Comparison of ENCODE assay signal across 21 cellular contexts in genomic region chr9:3292311-3292710, GRCh38.
"Had no signal": no experiment of that assay in that cellular context is flagged by ENCODE, and none has a peak within 500 bp of the region (broad histone marks: within the 10 kb centered on the region; RNA-seq: fewer than 3 reads in every experiment).

No MANE protein-coding gene starts in this region.

- H3K36me3 ChIP-seq: ovary, prostate gland had no signal

- DNase-seq: activated CD4-positive, alpha-beta T cell treated with anti-CD3 and anti-CD28 coated beads for 1 hour; activated CD4-positive, alpha-beta T cell treated with anti-CD3 and anti-CD28 coated beads, Interleukin-2, amount 50 U/mL, for 1 hour; activated CD8-positive, alpha-beta T cell treated with anti-CD3 and anti-CD28 coated beads, Interleukin-2, amount 10 ng/mL, durations not matched to agents 7 days and 5 days; activated gamma-delta T cell treated with Interleukin-2 at 50 U/mL for 16 hours; activated T-cell treated with anti-CD3 and anti-CD28 coated beads, Interleukin-2, amount 50 U/mL, for 1 hour; aorta; central memory CD4-positive, alpha-beta T cell; foreskin melanocyte; immature natural killer cell; kidney glomerular epithelial cell; left lung; naive thymus-derived CD8-positive, alpha-beta T cell; ovary; stimulated activated CD4-positive, alpha-beta T cell treated with anti-CD3 and anti-CD28 coated beads, Interleukin-4, amount 100 ng/mL, for 24 hours; stimulated activated naive CD4-positive, alpha-beta T cell treated with Interleukin-2 at 50 U/mL for 16 hours; T-helper 1 cell; upper lobe of left lung had no signal

- H3K4me2 ChIP-seq: neural progenitor cell had no signal

- H3K9ac ChIP-seq: neural progenitor cell had no signal

- H3K27ac ChIP-seq: esophagus muscularis mucosa, left lung, neural progenitor cell, ovary, prostate gland, upper lobe of left lung had no signal

- H3K9me3 ChIP-seq: esophagus muscularis mucosa, left lung, ovary, prostate gland, upper lobe of left lung had no signal

- H3K27me3 ChIP-seq: esophagus muscularis mucosa, left lung, neural progenitor cell, ovary, upper lobe of left lung had no signal

- H3K4me3 ChIP-seq: esophagus muscularis mucosa, left lung, lung, neural progenitor cell, ovary, prostate gland, upper lobe of left lung had no signal

- H2AFZ ChIP-seq: neural progenitor cell had no signal

- H3K4me1 ChIP-seq: esophagus muscularis mucosa, left lung, prostate gland, upper lobe of left lung had no signal

- ATAC-seq: activated CD8-positive, alpha-beta T cell treated with anti-CD3 and anti-CD28 coated beads, Interleukin-2, amount 10 ng/mL, durations not matched to agents 7 days and 5 days; left lung; naive thymus-derived CD8-positive, alpha-beta T cell had no signal
